8 cellular contexts compared by ENCODE assay signal in the genomic region with DNA sequence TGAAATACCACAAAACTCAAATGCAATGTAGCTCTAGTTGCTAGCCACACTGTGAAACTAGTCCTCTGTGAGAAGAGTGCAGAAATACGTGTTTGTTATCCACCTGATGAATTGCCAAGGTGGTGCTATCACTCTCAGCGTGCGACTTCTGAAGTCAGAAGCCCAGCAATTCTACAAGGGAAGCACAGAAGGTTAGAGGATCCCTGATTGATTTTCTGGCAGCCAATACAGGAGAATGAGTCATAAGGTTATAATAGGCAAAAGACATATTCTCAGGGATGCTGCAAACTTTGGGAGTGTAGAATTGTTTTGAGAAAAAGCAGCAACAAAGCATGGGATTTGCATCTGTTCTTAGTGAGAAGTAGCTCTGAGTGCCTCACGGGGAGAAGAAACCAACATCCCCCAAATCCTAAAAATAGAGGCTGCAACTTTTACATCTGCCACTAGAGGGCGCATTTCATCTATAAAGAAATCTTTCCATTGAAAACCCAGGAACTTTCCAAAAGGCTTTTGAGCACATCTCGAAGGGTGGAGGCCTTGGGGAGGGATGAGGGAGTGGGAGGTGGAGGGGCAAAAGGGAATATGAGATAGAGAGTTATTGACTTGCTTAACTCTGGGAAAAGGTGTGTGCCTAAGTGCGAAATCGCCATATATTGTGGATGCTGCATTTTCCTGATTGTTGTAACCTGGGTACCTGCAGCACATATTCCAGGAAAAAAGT.
A peak's percentile ranks its signal among the peaks of the same experiment; 100 is the strongest.
DNase-seq lines count a peak whose midpoint lies in the region; ATAC-seq and TF ChIP-seq lines count a peak whose summit lies in the region.

No MANE protein-coding gene starts in this region.

- peak; percentile 10; the same call in 1 of the 2 replicates for ATAC-seq in WTC11
- ATAC-seq in psoas muscle: peak; percentile 33 to 73 (median 55)
- ATAC-seq in GM18870 (IDR thresholded peaks at IDR 0.05; ENCODE audit: unreplicated experiment): no peak
- no peak for ATAC-seq in GM19395 (IDR thresholded peaks at IDR 0.05; ENCODE audit: unreplicated experiment)

- WGBS in psoas muscle, 3 donors: 30 to 34% (median 31%) methylated on average over 8 of the region's 8 CpGs

- no peaks in the 10 kb centered on the region for H3K36me3 ChIP-seq in psoas muscle (ENCODE audit: insufficient read depth in 1 of 2, low read depth in 1 of 2)

- DNase-seq in AG08396 (ENCODE audit: low spot score): peak; percentile 23
- peak; percentile 1 for DNase-seq in GM12864 (ENCODE audit: low read depth)
- DNase-seq in NCI-H2029 treated with DMSO at 0.1 percent for 48 hours (lab: John Stamatoyannopoulos, UW): peak; percentile 18
- DNase-seq in WTC11 (ENCODE audit: low spot score): peak; percentile 39
- DNase-seq in globus pallidus (ENCODE audit: low spot score): peak; percentile 29
- no peak for DNase-seq in psoas muscle

- no peaks in the 10 kb centered on the region for H3K36me3 Mint-ChIP-seq in WTC11

- POLR2A ChIA-PET in WTC11 (lab: Charles Lee): no interaction called here

- no peaks in the 10 kb centered on the region for H3K9me3 Mint-ChIP-seq in WTC11

- intact Hi-C loops in psoas muscle (cut with DNase I): no loop called here

- TF ChIP-seq CTCF in GM12864 (IDR thresholded peaks at IDR 0.05; ENCODE audit: low read depth, low read length, missing control alignments) (peak; percentile 74), WTC11 (IDR thresholded peaks at IDR 0.05) (peak; percentile 82), psoas muscle (IDR thresholded peaks at IDR 0.05) (peak; percentile 89)

- peaks cover 12% of the 10 kb centered on the region for H3K4me1 Mint-ChIP-seq in WTC11

- no peaks in the 10 kb centered on the region for H3K27me3 ChIP-seq in psoas muscle (ENCODE audit: insufficient read depth in 3 of 3, low read length in 2 of 3)

- H3K27me3 Mint-ChIP-seq in WTC11 (ENCODE audit: low read depth): no peaks in the 10 kb centered on the region

- CTCF ChIA-PET in WTC11 (lab: Charles Lee): interaction anchor here (0.6 to 3.0 kb wide), 26 partner anchors 8 to 1003 kb away, joined by 3 to 38 read pairs (median 4); no protein-coding TSS in a partner anchor

- H3K4me3 ChIP-seq in GM12864 (ENCODE audit: low read depth, low read length) (no peak overlapping the region), psoas muscle (no peak overlapping the region)

- no peaks in the 10 kb centered on the region for H3K9me3 ChIP-seq in psoas muscle

- peak overlapping the region; percentile 3 for H3K27ac ChIP-seq in psoas muscle

- H3K4me3 Mint-ChIP-seq in WTC11: no peak overlapping the region

- H3K4me1 ChIP-seq in psoas muscle: peaks cover 26% of the 10 kb centered on the region

- no peak overlapping the region for H3K27ac Mint-ChIP-seq in WTC11

TF ChIP-seq in WTC11, 78 proteins besides CTCF, POLR2A, EP300 and RAD21 (continues in another document):
- TF ChIP-seq KAT7 (CRISPR knock-in tag; IDR thresholded peaks at IDR 0.05; ENCODE audit: borderline replicate concordance) (no peak), GTF2I (CRISPR knock-in tag; conservative IDR thresholded peaks at IDR 0.05) (no peak), ERG (CRISPR knock-in tag; IDR thresholded peaks at IDR 0.05) (no peak), TEAD1 (CRISPR knock-in tag; IDR thresholded peaks at IDR 0.05) (no peak), CBFB (CRISPR knock-in tag; IDR thresholded peaks at IDR 0.05; ENCODE audit: low read depth) (no peak), E2F5 (CRISPR knock-in tag; IDR thresholded peaks at IDR 0.05) (no peak), IRF2 (CRISPR knock-in tag; IDR thresholded peaks at IDR 0.05; ENCODE audit: borderline replicate concordance, low read depth) (no peak), ZNF317 (CRISPR knock-in tag; IDR thresholded peaks at IDR 0.05; ENCODE audit: borderline replicate concordance, low read depth) (no peak), FOXK1 (CRISPR knock-in tag; IDR thresholded peaks at IDR 0.05) (no peak), HMGA2 (CRISPR knock-in tag; IDR thresholded peaks at IDR 0.05) (no peak)
- TF ChIP-seq, protein P1, sequence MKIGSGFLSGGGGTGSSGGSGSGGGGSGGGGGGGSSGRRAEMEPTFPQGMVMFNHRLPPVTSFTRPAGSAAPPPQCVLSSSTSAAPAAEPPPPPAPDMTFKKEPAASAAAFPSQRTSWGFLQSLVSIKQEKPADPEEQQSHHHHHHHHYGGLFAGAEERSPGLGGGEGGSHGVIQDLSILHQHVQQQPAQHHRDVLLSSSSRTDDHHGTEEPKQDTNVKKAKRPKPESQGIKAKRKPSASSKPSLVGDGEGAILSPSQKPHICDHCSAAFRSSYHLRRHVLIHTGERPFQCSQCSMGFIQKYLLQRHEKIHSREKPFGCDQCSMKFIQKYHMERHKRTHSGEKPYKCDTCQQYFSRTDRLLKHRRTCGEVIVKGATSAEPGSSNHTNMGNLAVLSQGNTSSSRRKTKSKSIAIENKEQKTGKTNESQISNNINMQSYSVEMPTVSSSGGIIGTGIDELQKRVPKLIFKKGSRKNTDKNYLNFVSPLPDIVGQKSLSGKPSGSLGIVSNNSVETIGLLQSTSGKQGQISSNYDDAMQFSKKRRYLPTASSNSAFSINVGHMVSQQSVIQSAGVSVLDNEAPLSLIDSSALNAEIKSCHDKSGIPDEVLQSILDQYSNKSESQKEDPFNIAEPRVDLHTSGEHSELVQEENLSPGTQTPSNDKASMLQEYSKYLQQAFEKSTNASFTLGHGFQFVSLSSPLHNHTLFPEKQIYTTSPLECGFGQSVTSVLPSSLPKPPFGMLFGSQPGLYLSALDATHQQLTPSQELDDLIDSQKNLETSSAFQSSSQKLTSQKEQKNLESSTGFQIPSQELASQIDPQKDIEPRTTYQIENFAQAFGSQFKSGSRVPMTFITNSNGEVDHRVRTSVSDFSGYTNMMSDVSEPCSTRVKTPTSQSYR (CRISPR knock-in tag; IDR thresholded peaks at IDR 0.05): no peak
- TF ChIP-seq, protein P2, sequence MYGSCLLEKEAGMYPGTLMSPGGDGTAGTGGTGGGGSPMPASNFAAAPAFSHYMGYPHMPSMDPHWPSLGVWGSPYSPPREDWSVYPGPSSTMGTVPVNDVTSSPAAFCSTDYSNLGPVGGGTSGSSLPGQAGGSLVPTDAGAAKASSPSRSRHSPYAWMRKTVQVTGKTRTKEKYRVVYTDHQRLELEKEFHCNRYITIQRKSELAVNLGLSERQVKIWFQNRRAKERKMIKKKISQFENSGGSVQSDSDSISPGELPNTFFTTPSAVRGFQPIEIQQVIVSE (CRISPR knock-in tag; IDR thresholded peaks at IDR 0.05; ENCODE audit: borderline replicate concordance): no peak
- TF ChIP-seq, protein P3, sequence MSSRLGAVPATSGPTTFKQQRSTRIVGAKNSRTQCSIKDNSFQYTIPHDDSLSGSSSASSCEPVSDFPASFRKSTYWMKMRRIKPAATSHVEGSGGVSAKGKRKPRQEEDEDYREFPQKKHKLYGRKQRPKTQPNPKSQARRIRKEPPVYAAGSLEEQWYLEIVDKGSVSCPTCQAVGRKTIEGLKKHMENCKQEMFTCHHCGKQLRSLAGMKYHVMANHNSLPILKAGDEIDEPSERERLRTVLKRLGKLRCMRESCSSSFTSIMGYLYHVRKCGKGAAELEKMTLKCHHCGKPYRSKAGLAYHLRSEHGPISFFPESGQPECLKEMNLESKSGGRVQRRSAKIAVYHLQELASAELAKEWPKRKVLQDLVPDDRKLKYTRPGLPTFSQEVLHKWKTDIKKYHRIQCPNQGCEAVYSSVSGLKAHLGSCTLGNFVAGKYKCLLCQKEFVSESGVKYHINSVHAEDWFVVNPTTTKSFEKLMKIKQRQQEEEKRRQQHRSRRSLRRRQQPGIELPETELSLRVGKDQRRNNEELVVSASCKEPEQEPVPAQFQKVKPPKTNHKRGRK (CRISPR knock-in tag; IDR thresholded peaks at IDR 0.05; ENCODE audit: borderline replicate concordance): no peak
- TF ChIP-seq, protein P4, sequence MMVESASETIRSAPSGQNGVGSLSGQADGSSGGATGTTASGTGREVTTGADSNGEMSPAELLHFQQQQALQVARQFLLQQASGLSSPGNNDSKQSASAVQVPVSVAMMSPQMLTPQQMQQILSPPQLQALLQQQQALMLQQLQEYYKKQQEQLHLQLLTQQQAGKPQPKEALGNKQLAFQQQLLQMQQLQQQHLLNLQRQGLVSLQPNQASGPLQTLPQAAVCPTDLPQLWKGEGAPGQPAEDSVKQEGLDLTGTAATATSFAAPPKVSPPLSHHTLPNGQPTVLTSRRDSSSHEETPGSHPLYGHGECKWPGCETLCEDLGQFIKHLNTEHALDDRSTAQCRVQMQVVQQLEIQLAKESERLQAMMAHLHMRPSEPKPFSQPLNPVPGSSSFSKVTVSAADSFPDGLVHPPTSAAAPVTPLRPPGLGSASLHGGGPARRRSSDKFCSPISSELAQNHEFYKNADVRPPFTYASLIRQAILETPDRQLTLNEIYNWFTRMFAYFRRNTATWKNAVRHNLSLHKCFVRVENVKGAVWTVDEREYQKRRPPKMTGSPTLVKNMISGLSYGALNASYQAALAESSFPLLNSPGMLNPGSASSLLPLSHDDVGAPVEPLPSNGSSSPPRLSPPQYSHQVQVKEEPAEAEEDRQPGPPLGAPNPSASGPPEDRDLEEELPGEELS (CRISPR knock-in tag; IDR thresholded peaks at IDR 0.05): no peak
- TF ChIP-seq, protein P5, sequence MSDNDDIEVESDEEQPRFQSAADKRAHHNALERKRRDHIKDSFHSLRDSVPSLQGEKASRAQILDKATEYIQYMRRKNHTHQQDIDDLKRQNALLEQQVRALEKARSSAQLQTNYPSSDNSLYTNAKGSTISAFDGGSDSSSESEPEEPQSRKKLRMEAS (CRISPR knock-in tag; IDR thresholded peaks at IDR 0.05): no peak

Comparison
In these comparisons a context has a peak if more than half of its experiments do, and no peak if none do; other contexts are left out.
1. DNase-seq: peak in AG08396 (single experiment), GM12864 (single experiment), NCI-H2029 treated with DMSO at 0.1 percent for 48 hours (single experiment), WTC11 (single experiment) and globus pallidus (single experiment); none in psoas muscle (0 of 2).
2. ATAC-seq: peak in WTC11 (single experiment) and psoas muscle (4 of 4); none in GM18870 (single experiment) and GM19395 (single experiment).
3. Peak in every context shown above with its lines, with median percentiles within 50 percentile points of each other: CTCF ChIP-seq.